In genomic region chr14:50726372-50727107, GRCh38 we compare ENCODE assay signal across 12 cellular contexts. TPM values are rescaled to one million over a fixed set of nuclear protein-coding genes. Genes with fewer than 3 reads are reported as not detected.
DNase-seq lines count a peak whose midpoint lies in the region; ATAC-seq and TF ChIP-seq lines count a peak whose summit lies in the region.
"Had no signal": no experiment of that assay in that cellular context is flagged by ENCODE, and none has a peak within 500 bp of the region (broad histone marks: within the 10 kb centered on the region; RNA-seq: fewer than 3 reads in every experiment).

No MANE protein-coding gene starts in this region.

- H3K9me3 Mint-ChIP-seq in activated CD8-positive, alpha-beta T cell treated with anti-CD3 and anti-CD28 coated beads for 36 hours, result peaks cover 7% of the 10 kb centered on the region

- peaks cover 0 to 98% (median 15%) of the 10 kb centered on the region in 3 donors for H3K36me3 ChIP-seq in tibial nerve

- TF ChIP-seq POLR2A in tibial nerve (IDR thresholded peaks at IDR 0.05), result no peak

- in situ Hi-C loops in GM13977 (cut with MboI; ENCODE audit: low pct_unique_long_range_greater_than_20kb, low sequenced_read_pairs, unreplicated experiment), result no loop called here

- TF ChIP-seq EP300 in tibial nerve (IDR thresholded peaks at IDR 0.05), result no peak

- peaks cover 76% of the 10 kb centered on the region for H3K36me3 Mint-ChIP-seq in activated CD8-positive, alpha-beta T cell treated with anti-CD3 and anti-CD28 coated beads for 36 hours (ENCODE audit: low read depth)

- H3K4me1 ChIP-seq in tibial nerve, result no peaks in the 10 kb centered on the region

- peak; percentile 93 for DNase-seq in AG09309 (ENCODE audit: low read depth)
- DNase-seq in GM13977 (ENCODE audit: low spot score), result peak; percentile 28
- DNase-seq in activated CD8-positive, alpha-beta T cell treated with anti-CD3 and anti-CD28 coated beads for 36 hours, result peak; percentile 43
- DNase-seq in fibroblast of villous mesenchyme (ENCODE audit: low read depth), result peak; percentile 97
- DNase-seq in COLO668 (lab: John Stamatoyannopoulos, UW; ENCODE audit: unreplicated experiment), result no peak
- no peak for DNase-seq in anterior cingulate cortex (lab: John Stamatoyannopoulos, UW)
- no peak for DNase-seq in tibial nerve (ENCODE audit: low spot score in 2 of 2)
- DNase-seq in NAMALWA (ENCODE audit: low spot score), result no peak
- DNase-seq: DMS79, hippocampal formation, NCI-H2081 had no signal

- CTCF ChIA-PET in activated CD8-positive, alpha-beta T cell treated with anti-CD3 and anti-CD28 coated beads for 36 hours (lab: Charles Lee), result interaction anchor here (0.8 to 4.8 kb wide), 10 partner anchors 10 to 384 kb away, joined by 3 to 28 read pairs (median 4); no protein-coding TSS in a partner anchor

- WGBS in tibial nerve, 2 donors, result 77 to 80% methylated on average over 3 of the region's 3 CpGs

- no peaks in the 10 kb centered on the region for H3K27me3 Mint-ChIP-seq in activated CD8-positive, alpha-beta T cell treated with anti-CD3 and anti-CD28 coated beads for 36 hours

- ATAC-seq in activated CD8-positive, alpha-beta T cell treated with anti-CD3 and anti-CD28 coated beads for 36 hours, result peak; percentile 95

- H3K27ac Mint-ChIP-seq in activated CD8-positive, alpha-beta T cell treated with anti-CD3 and anti-CD28 coated beads for 36 hours, result peak overlapping the region; percentile 93

- H3K4me3 ChIP-seq in AG09309 (ENCODE audit: control insufficient read depth, low read depth, low read length), result no peak overlapping the region
- H3K4me3 ChIP-seq in fibroblast of villous mesenchyme (ENCODE audit: low read depth, low read length), result peak overlapping the region; percentile 7
- H3K4me3 ChIP-seq in tibial nerve, result no peak overlapping the region
- H3K4me3 ChIP-seq: SK-N-MC had no signal

- TF ChIP-seq CTCF in AG09309 (IDR thresholded peaks at IDR 0.05; ENCODE audit: control insufficient read depth, insufficient read depth, low read depth, low read length, missing control alignments), result no peak
- TF ChIP-seq CTCF in GM13977 (IDR thresholded peaks at IDR 0.05; ENCODE audit: extremely low read depth, insufficient read depth, missing control alignments), result no peak
- no peak for TF ChIP-seq CTCF in activated CD8-positive, alpha-beta T cell treated with anti-CD3 and anti-CD28 coated beads for 36 hours (IDR thresholded peaks at IDR 0.05)
- no peak for TF ChIP-seq CTCF in fibroblast of villous mesenchyme (IDR thresholded peaks at IDR 0.05; ENCODE audit: insufficient read depth, low read depth, low read length)
- no peak for TF ChIP-seq CTCF in tibial nerve (IDR thresholded peaks at IDR 0.05)

- POLR2A ChIA-PET in activated CD8-positive, alpha-beta T cell treated with anti-CD3 and anti-CD28 coated beads for 36 hours (lab: Charles Lee), result interaction anchor here (0.9 to 4.2 kb wide), 6 partner anchors 9 to 58 kb away, joined by 3 to 19 read pairs (median 3); no protein-coding TSS in a partner anchor

- H3K9me3 ChIP-seq in tibial nerve, result no peaks in the 10 kb centered on the region

- peaks cover 32% of the 10 kb centered on the region for H3K4me1 Mint-ChIP-seq in activated CD8-positive, alpha-beta T cell treated with anti-CD3 and anti-CD28 coated beads for 36 hours (ENCODE audit: low read depth)

- H3K4me3 Mint-ChIP-seq in activated CD8-positive, alpha-beta T cell treated with anti-CD3 and anti-CD28 coated beads for 36 hours, result peak overlapping the region; percentile 37

- no peak overlapping the region for H3K27ac ChIP-seq in tibial nerve
- H3K27ac ChIP-seq: SK-N-MC had no signal

- intact Hi-C loops in activated CD8-positive, alpha-beta T cell treated with anti-CD3 and anti-CD28 coated beads for 36 hours (cut with micrococcal nuclease), result no loop called here

- no peaks in the 10 kb centered on the region for H3K27me3 ChIP-seq in tibial nerve

RNA-seq across cellular contexts. Expression of gene SAV1, which starts 58.4 kb away (rescaled TPM):
- 10 to 100 TPM; 13.2 to 13.4 TPM for total RNA-seq in activated CD8-positive, alpha-beta T cell treated with anti-CD3 and anti-CD28 coated beads for 36 hours
- total RNA-seq in fibroblast of villous mesenchyme, result 33.8 and 53.5 TPM in 2 replicates
- total RNA-seq in tibial nerve, result 10 to 100 TPM; 35.1 to 62.3 (median 47.4) TPM

Comparison
In these comparisons a context has a peak if more than half of its experiments do, and no peak if none do; other contexts are left out.
1. DNase-seq: peak in AG09309 (single experiment), GM13977 (single experiment), activated CD8-positive, alpha-beta T cell treated with anti-CD3 and anti-CD28 coated beads for 36 hours (single experiment) and fibroblast of villous mesenchyme (single experiment); none in COLO668 (single experiment), anterior cingulate cortex (0 of 58), tibial nerve (0 of 2) and NAMALWA (single experiment).